30 cellular contexts compared by ENCODE assay signal in the genomic region with DNA sequence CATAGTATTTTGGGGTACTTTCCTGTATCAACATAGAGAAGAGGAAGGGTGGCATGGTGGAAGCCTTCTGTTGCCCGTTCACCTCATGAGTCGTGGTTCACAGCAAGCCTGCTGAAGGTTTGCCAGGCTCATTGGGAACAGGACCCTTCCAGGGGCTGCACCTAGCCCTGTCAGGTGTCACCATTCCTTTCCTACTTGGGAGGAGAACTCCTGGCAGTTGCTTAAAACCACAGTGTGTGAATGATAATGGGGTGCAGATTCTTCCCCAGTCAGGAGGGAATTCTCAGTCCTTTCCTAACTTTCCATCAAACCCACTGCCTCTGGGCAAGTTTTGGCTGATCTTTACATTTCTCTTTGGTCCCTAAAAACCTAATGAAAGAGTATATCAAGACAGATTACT.
"Had no signal": no experiment of that assay in that cellular context is flagged by ENCODE, and none has a peak within 500 bp of the region (broad histone marks: within the 10 kb centered on the region; RNA-seq: fewer than 3 reads in every experiment).

No MANE protein-coding gene starts in this region.

- H3K27me3 ChIP-seq: brain microvascular endothelial cell, esophagus squamous epithelium, gastroesophageal sphincter had no signal

- H3K4me3 ChIP-seq: coronary artery, esophagus squamous epithelium, gastroesophageal sphincter had no signal

- H3K27ac Mint-ChIP-seq: activated CD4-positive, alpha-beta memory T cell treated with anti-CD3 and anti-CD28 coated beads, Interleukin-2, amount 10 ng/mL, durations not matched to agents 7 days and 5 days; activated CD4-positive, alpha-beta T cell treated with anti-CD3 and anti-CD28 coated beads for 36 hours; activated CD4-positive, alpha-beta T cell treated with anti-CD3 and anti-CD28 coated beads, Interleukin-2, amount 10 ng/mL, durations not matched to agents 24 days and 14 days; activated naive CD4-positive, alpha-beta T cell treated with anti-CD3 and anti-CD28 coated beads, Interleukin-2, amount 10 ng/mL, durations not matched to agents 7 days and 5 days; activated naive CD4-positive, alpha-beta T cell treated with anti-CD3 and anti-CD28 coated beads, Interleukin-2, amount 50 U/mL, for 72 hours; activated naive CD8-positive, alpha-beta T cell treated with anti-CD3 and anti-CD28 coated beads, Interleukin-2, amount 10 ng/mL, durations not matched to agents 7 days and 5 days; activated T-cell treated with anti-CD3 and anti-CD28 coated beads, Interleukin-2, amount 50 U/mL, for 24 hours; activated T-cell treated with anti-CD3 and anti-CD28 coated beads, Interleukin-2, amount 50 U/mL, for 72 hours; dendritic cell treated with granulocyte-macrophage colony-stimulating factor and Interleukin-4, amounts not matched to agents 40 ng/mL and 50 ng/mL, for 4 days; effector memory CD8-positive, alpha-beta T cell; T-helper 17 cell; T-helper 2 cell treated with Interferon-gamma antibody and Interleukin-4, amounts not matched to agents 5 μg/mL and 100 μg/mL, for 36 hours had no signal

- H3K36me3 Mint-ChIP-seq: activated naive CD4-positive, alpha-beta T cell treated with anti-CD3 and anti-CD28 coated beads, Interleukin-2, amount 10 ng/mL, durations not matched to agents 7 days and 5 days; activated naive CD4-positive, alpha-beta T cell treated with anti-CD3 and anti-CD28 coated beads, Interleukin-2, amount 50 U/mL, for 72 hours; activated naive CD8-positive, alpha-beta T cell treated with anti-CD3 and anti-CD28 coated beads, Interleukin-2, amount 10 ng/mL, durations not matched to agents 7 days and 5 days had no signal

- H3K4me1 ChIP-seq: esophagus squamous epithelium, gastroesophageal sphincter had no signal

- DNase-seq: activated CD4-positive, alpha-beta memory T cell treated with anti-CD3 and anti-CD28 coated beads, Interleukin-2, amount 10 ng/mL, durations not matched to agents 7 days and 5 days; activated CD4-positive, alpha-beta T cell treated with anti-CD3 and anti-CD28 coated beads for 36 hours; activated CD4-positive, alpha-beta T cell treated with anti-CD3 and anti-CD28 coated beads, Interleukin-2, amount 10 ng/mL, durations not matched to agents 24 days and 14 days; activated CD4-positive, CD25-positive, alpha-beta regulatory T cell; activated CD4-positive, CD25-positive, alpha-beta regulatory T cell treated with anti-CD3 and anti-CD28 coated beads, Interleukin-2, amount 50 U/mL, for 72 hours; activated CD8-positive, alpha-beta memory T cell treated with anti-CD3 and anti-CD28 coated beads, Interleukin-2, amount 50 U/mL, for 48 hours; activated gamma-delta T cell; activated naive CD4-positive, alpha-beta T cell; activated naive CD4-positive, alpha-beta T cell treated with anti-CD3 and anti-CD28 coated beads, Interleukin-2, amount 10 ng/mL, durations not matched to agents 7 days and 5 days; activated naive CD8-positive, alpha-beta T cell treated with anti-CD3 and anti-CD28 coated beads, Interleukin-2, amount 10 ng/mL, durations not matched to agents 7 days and 5 days; activated T-cell treated with anti-CD3 and anti-CD28 coated beads for 4 hours; activated T-cell treated with anti-CD3 and anti-CD28 coated beads, Interleukin-2, amount 50 U/mL, for 24 hours; activated T-cell treated with anti-CD3 and anti-CD28 coated beads, Interleukin-2, amount 50 U/mL, for 72 hours; anterior cingulate cortex; brain microvascular endothelial cell; effector CD4-positive, alpha-beta T cell; effector memory CD8-positive, alpha-beta T cell; esophagus squamous epithelium; foreskin melanocyte; T-helper 1 cell; T-helper 17 cell; T1000; WERI-Rb-1 had no signal

- H3K9me3 ChIP-seq: esophagus squamous epithelium had no signal

- H3K27me3 Mint-ChIP-seq: activated CD4-positive, alpha-beta memory T cell treated with anti-CD3 and anti-CD28 coated beads, Interleukin-2, amount 10 ng/mL, durations not matched to agents 7 days and 5 days; activated CD4-positive, alpha-beta T cell treated with anti-CD3 and anti-CD28 coated beads for 36 hours; activated CD4-positive, alpha-beta T cell treated with anti-CD3 and anti-CD28 coated beads, Interleukin-2, amount 10 ng/mL, durations not matched to agents 24 days and 14 days; activated naive CD4-positive, alpha-beta T cell treated with anti-CD3 and anti-CD28 coated beads, Interleukin-2, amount 10 ng/mL, durations not matched to agents 7 days and 5 days; activated naive CD8-positive, alpha-beta T cell treated with anti-CD3 and anti-CD28 coated beads, Interleukin-2, amount 10 ng/mL, durations not matched to agents 7 days and 5 days; activated T-cell treated with anti-CD3 and anti-CD28 coated beads, Interleukin-2, amount 50 U/mL, for 24 hours; central memory CD8-positive, alpha-beta T cell; dendritic cell treated with granulocyte-macrophage colony-stimulating factor and Interleukin-4, amounts not matched to agents 40 ng/mL and 50 ng/mL, for 4 days; effector memory CD8-positive, alpha-beta T cell; T-helper 17 cell had no signal

- H3K36me3 ChIP-seq: brain microvascular endothelial cell, esophagus squamous epithelium, gastroesophageal sphincter, WERI-Rb-1 had no signal

- H3K4me1 Mint-ChIP-seq: activated CD4-positive, alpha-beta memory T cell treated with anti-CD3 and anti-CD28 coated beads, Interleukin-2, amount 10 ng/mL, durations not matched to agents 7 days and 5 days; activated CD4-positive, alpha-beta T cell treated with anti-CD3 and anti-CD28 coated beads for 36 hours; activated CD4-positive, alpha-beta T cell treated with anti-CD3 and anti-CD28 coated beads, Interleukin-2, amount 10 ng/mL, durations not matched to agents 24 days and 14 days; activated naive CD4-positive, alpha-beta T cell treated with anti-CD3 and anti-CD28 coated beads, Interleukin-2, amount 10 ng/mL, durations not matched to agents 7 days and 5 days; activated naive CD8-positive, alpha-beta T cell treated with anti-CD3 and anti-CD28 coated beads, Interleukin-2, amount 10 ng/mL, durations not matched to agents 7 days and 5 days; central memory CD8-positive, alpha-beta T cell; T-helper 17 cell had no signal

- H3K4me3 Mint-ChIP-seq: activated CD4-positive, alpha-beta memory T cell treated with anti-CD3 and anti-CD28 coated beads, Interleukin-2, amount 10 ng/mL, durations not matched to agents 7 days and 5 days; activated CD4-positive, alpha-beta T cell treated with anti-CD3 and anti-CD28 coated beads for 36 hours; activated CD4-positive, alpha-beta T cell treated with anti-CD3 and anti-CD28 coated beads, Interleukin-2, amount 10 ng/mL, durations not matched to agents 24 days and 14 days; activated naive CD4-positive, alpha-beta T cell treated with anti-CD3 and anti-CD28 coated beads, Interleukin-2, amount 10 ng/mL, durations not matched to agents 7 days and 5 days; activated naive CD8-positive, alpha-beta T cell treated with anti-CD3 and anti-CD28 coated beads, Interleukin-2, amount 10 ng/mL, durations not matched to agents 7 days and 5 days; activated T-cell treated with anti-CD3 and anti-CD28 coated beads, Interleukin-2, amount 50 U/mL, for 24 hours; activated T-cell treated with anti-CD3 and anti-CD28 coated beads, Interleukin-2, amount 50 U/mL, for 72 hours; central memory CD8-positive, alpha-beta T cell; dendritic cell treated with granulocyte-macrophage colony-stimulating factor and Interleukin-4, amounts not matched to agents 40 ng/mL and 50 ng/mL, for 4 days; effector memory CD8-positive, alpha-beta T cell; T-helper 17 cell; T-helper 2 cell treated with Interferon-gamma antibody and Interleukin-4, amounts not matched to agents 5 μg/mL and 100 μg/mL, for 36 hours had no signal

- H3K27ac ChIP-seq: brain microvascular endothelial cell, coronary artery, epithelial cell of prostate, esophagus squamous epithelium, gastroesophageal sphincter, WERI-Rb-1 had no signal

- H3K9me3 Mint-ChIP-seq: activated CD4-positive, alpha-beta memory T cell treated with anti-CD3 and anti-CD28 coated beads, Interleukin-2, amount 10 ng/mL, durations not matched to agents 7 days and 5 days; activated CD4-positive, alpha-beta T cell treated with anti-CD3 and anti-CD28 coated beads, Interleukin-2, amount 10 ng/mL, durations not matched to agents 24 days and 14 days; activated naive CD4-positive, alpha-beta T cell treated with anti-CD3 and anti-CD28 coated beads, Interleukin-2, amount 10 ng/mL, durations not matched to agents 7 days and 5 days; activated naive CD8-positive, alpha-beta T cell treated with anti-CD3 and anti-CD28 coated beads, Interleukin-2, amount 10 ng/mL, durations not matched to agents 7 days and 5 days had no signal
